Comparison of ENCODE assay signal across 1 cellular context in genomic region chr5:43065384-43066230, GRCh38.
TF ChIP-seq lines count a peak whose summit lies in the region.

No MANE protein-coding gene starts in this region.

TF ChIP-seq in GM23338, 12 proteins besides CTCF, POLR2A, EP300 and RAD21 (continued from another document):
- TF ChIP-seq ZNF462 (CRISPR knock-in tag; IDR thresholded peaks at IDR 0.05) (no peak), POLR2AphosphoS5 (IDR thresholded peaks at IDR 0.05; ENCODE audit: low read depth) (no peak)
